Comparison of ENCODE assay signal across 1 cellular context in the genomic region with DNA sequence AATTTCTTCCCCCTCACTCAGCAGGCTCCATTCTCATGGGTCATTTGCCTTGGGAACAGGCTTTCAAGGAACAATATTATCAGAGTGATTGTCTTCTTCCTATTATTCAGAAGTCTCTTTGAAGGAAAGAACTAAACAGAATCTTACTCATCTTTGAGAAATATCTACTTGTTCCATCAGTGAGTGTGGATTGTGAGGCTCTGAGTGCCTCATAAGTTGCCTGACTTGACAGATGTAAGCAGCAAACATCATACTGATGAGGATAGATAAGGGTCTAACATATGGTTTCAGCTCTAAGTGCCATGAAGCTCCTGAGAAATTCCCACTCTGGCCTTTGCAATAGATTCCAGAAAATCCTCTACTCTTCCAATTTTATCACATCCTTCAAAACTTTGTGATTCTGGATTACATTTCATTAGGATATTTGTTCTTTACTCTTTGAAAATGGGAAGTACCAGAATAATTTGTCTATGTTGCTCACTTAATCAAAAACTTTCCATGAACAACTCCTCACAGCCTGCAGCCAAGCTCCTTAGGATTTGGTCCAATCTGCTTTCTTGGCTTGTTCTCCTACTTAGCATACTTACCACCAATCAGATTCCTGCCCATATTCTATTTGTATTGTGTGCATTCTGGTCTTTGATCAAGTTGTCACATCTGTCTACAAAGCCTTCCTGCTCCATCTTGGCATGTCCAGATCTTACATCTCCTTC.
TF ChIP-seq lines count a peak whose summit lies in the region.

No MANE protein-coding gene starts in this region.

TF ChIP-seq in endothelial cell of umbilical vein, 7 proteins besides CTCF, POLR2A, EP300 and RAD21:
- peak; percentile 86 for TF ChIP-seq GATA2 (IDR thresholded peaks at IDR 0.05; ENCODE audit: insufficient read depth, insufficient read length, low read depth, low read length)
- TF ChIP-seq, protein P1, sequence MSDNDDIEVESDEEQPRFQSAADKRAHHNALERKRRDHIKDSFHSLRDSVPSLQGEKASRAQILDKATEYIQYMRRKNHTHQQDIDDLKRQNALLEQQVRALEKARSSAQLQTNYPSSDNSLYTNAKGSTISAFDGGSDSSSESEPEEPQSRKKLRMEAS (IDR thresholded peaks at IDR 0.05; ENCODE audit: insufficient read depth, insufficient read length), result no peak
